In genomic region chr10:33815776-33816175, GRCh38 we compare ENCODE assay signal across 24 cellular contexts.
"Had no signal": no experiment of that assay in that cellular context is flagged by ENCODE, and none has a peak within 500 bp of the region (broad histone marks: within the 10 kb centered on the region; RNA-seq: fewer than 3 reads in every experiment).

No MANE protein-coding gene starts in this region.

- H3K36me3 Mint-ChIP-seq: activated CD4-positive, alpha-beta memory T cell treated with anti-CD3 and anti-CD28 coated beads for 36 hours; activated naive CD4-positive, alpha-beta T cell treated with anti-CD3 and anti-CD28 coated beads, Interleukin-2, amount 50 U/mL, for 72 hours; brain had no signal

- H3K4me3 Mint-ChIP-seq: activated B cell treated with CpG ODN at 0.5 μM for 24 hours; activated CD4-positive, alpha-beta memory T cell treated with anti-CD3 and anti-CD28 coated beads for 36 hours; activated CD4-positive, alpha-beta T cell treated with anti-CD3 and anti-CD28 coated beads, Interleukin-2, amount 10 ng/mL, durations not matched to agents 7 days and 5 days; activated T-cell treated with anti-CD3 and anti-CD28 coated beads, Interleukin-2, amount 50 U/mL, for 4 hours; brain; central memory CD8-positive, alpha-beta T cell; dendritic cell treated with granulocyte-macrophage colony-stimulating factor and Interleukin-4, amounts not matched to agents 40 ng/mL and 50 ng/mL, for 4 days; T-helper 1 cell treated with Interleukin-12 subunit alpha and Interleukin-12 subunit beta and Interleukin-4 antibody, amounts not matched to agents 30 μg/mL and 1 μg/mL, for 36 hours had no signal

- H3K4me1 Mint-ChIP-seq: activated B cell treated with CpG ODN at 0.5 μM for 24 hours; activated CD4-positive, alpha-beta T cell treated with anti-CD3 and anti-CD28 coated beads, Interleukin-2, amount 10 ng/mL, durations not matched to agents 7 days and 5 days; central memory CD8-positive, alpha-beta T cell had no signal

- H3K27me3 Mint-ChIP-seq: activated B cell treated with CpG ODN at 0.5 μM for 24 hours; activated CD4-positive, alpha-beta memory T cell treated with anti-CD3 and anti-CD28 coated beads for 36 hours; activated CD4-positive, alpha-beta T cell treated with anti-CD3 and anti-CD28 coated beads, Interleukin-2, amount 10 ng/mL, durations not matched to agents 7 days and 5 days; brain; central memory CD8-positive, alpha-beta T cell had no signal

- H3K27ac Mint-ChIP-seq: activated B cell treated with CpG ODN at 0.5 μM for 24 hours; activated CD4-positive, alpha-beta memory T cell treated with anti-CD3 and anti-CD28 coated beads for 36 hours; activated CD4-positive, alpha-beta T cell treated with anti-CD3 and anti-CD28 coated beads, Interleukin-2, amount 10 ng/mL, durations not matched to agents 7 days and 5 days; activated naive CD4-positive, alpha-beta T cell treated with anti-CD3 and anti-CD28 coated beads, Interleukin-2, amount 50 U/mL, for 72 hours; brain; dendritic cell treated with granulocyte-macrophage colony-stimulating factor and Interleukin-4, amounts not matched to agents 40 ng/mL and 50 ng/mL, for 4 days; T-helper 1 cell treated with Interleukin-12 subunit alpha and Interleukin-12 subunit beta and Interleukin-4 antibody, amounts not matched to agents 30 μg/mL and 1 μg/mL, for 36 hours had no signal

- H3K4me3 ChIP-seq: Peyer's patch, SJSA1 had no signal

- H3K9me3 Mint-ChIP-seq: activated CD4-positive, alpha-beta memory T cell treated with anti-CD3 and anti-CD28 coated beads for 36 hours; central memory CD8-positive, alpha-beta T cell; dendritic cell treated with granulocyte-macrophage colony-stimulating factor and Interleukin-4, amounts not matched to agents 40 ng/mL and 50 ng/mL, for 4 days had no signal

- DNase-seq: activated B cell treated with CpG ODN at 0.5 μM for 24 hours; activated CD4-positive, alpha-beta memory T cell treated with anti-CD3 and anti-CD28 coated beads for 36 hours; activated CD4-positive, alpha-beta T cell treated with anti-CD3 and anti-CD28 coated beads, Interleukin-2, amount 10 ng/mL, durations not matched to agents 7 days and 5 days; activated CD8-positive, alpha-beta memory T cell treated with anti-CD3 and anti-CD28 coated beads for 24 hours; activated effector memory CD4-positive, alpha-beta T cell treated with anti-CD3 and anti-CD28 coated beads, Interleukin-2, amount 50 U/mL, for 16 hours; activated naive CD4-positive, alpha-beta T cell treated with Interleukin-2 at 50 U/mL for 16 hours; activated T-cell treated with anti-CD3 and anti-CD28 coated beads, Interleukin-2, amount 50 U/mL, for 4 hours; amygdala; Karpas-422; NCI-H1048; NCI-H1417; NCI-H1694; NCI-H2029; NCI-H2107; NCI-H526; NCI-H82; Peyer's patch; SHP77 had no signal
